12 cellular contexts compared by ENCODE assay signal in genomic region chr1:160209656-160210046, GRCh38. TPM values are rescaled to one million over a fixed set of nuclear protein-coding genes. Genes with fewer than 3 reads are reported as not detected.
DNase-seq lines count a peak whose midpoint lies in the region; ATAC-seq, FAIRE-seq and TF ChIP-seq lines count a peak whose summit lies in the region.
"Had no signal": no experiment of that assay in that cellular context is flagged by ENCODE, and none has a peak within 500 bp of the region (broad histone marks: within the 10 kb centered on the region; RNA-seq: fewer than 3 reads in every experiment).

No MANE protein-coding gene starts in this region.

- FAIRE-seq in K562 (lab: Jason Lieb, UNC): no peak
- FAIRE-seq: TTC549 had no signal

- H3K23ac ChIP-seq in H9 (ENCODE audit: insufficient read length, low read depth, low read length): no peak overlapping the region

- H4K8ac ChIP-seq in H9 (replicated peaks; ENCODE audit: insufficient read length, low read depth, low read length): no peak overlapping the region

- H3T11ph ChIP-seq in H9 (ENCODE audit: low read length): no peak overlapping the region

- no peak overlapping the region for H2BK15ac ChIP-seq in H9 (ENCODE audit: low read depth, low read length)

- in situ Hi-C loops in K562 (cut with MboI): no loop called here

- no peak overlapping the region for H2BK5ac ChIP-seq in H9 (ENCODE audit: insufficient read length, low read length)

- no peak overlapping the region for H3K56ac ChIP-seq in H9 (ENCODE audit: insufficient read length, low read depth, low read length)

- H3K27me3 ChIP-seq in H9 (ENCODE audit: insufficient read depth, low read length) (no peaks in the 10 kb centered on the region), K562 (ENCODE audit: control insufficient read depth in 2 of 2, insufficient read depth in 2 of 2, low read length in 2 of 2) (no peaks in the 10 kb centered on the region), iPS-15b (ENCODE audit: control insufficient read depth, insufficient read depth, low read length) (no peaks in the 10 kb centered on the region)

- no peak overlapping the region for H2BK120ac ChIP-seq in H9 (ENCODE audit: low read depth, low read length, poor library complexity, severe bottlenecking)

- no CpG with 5 or more reads among the region's 4 CpGs for WGBS in H9 (ENCODE audit: extremely low coverage, insufficient read length, low lambda C conversion rate)
- 60% methylated on average over 2 of the region's 4 CpGs for WGBS in K562 (ENCODE audit: insufficient coverage, low coverage, missing lambda C conversion rate)

- H3K18ac ChIP-seq in H9 (ENCODE audit: insufficient read length, low read depth, low read length): no peak overlapping the region

- no peak for ATAC-seq in K562
- no peak for ATAC-seq in stimulated activated effector memory CD8-positive, alpha-beta T cell treated with anti-CD3 and anti-CD28 coated beads, Interleukin-12 subunit alpha, Interleukin-12 subunit beta, amount 100 ng/mL, for 72 hours
- no peak for ATAC-seq in GM21360 (IDR thresholded peaks at IDR 0.05; ENCODE audit: unreplicated experiment)
- ATAC-seq in GM21619 (IDR thresholded peaks at IDR 0.05; ENCODE audit: unreplicated experiment): no peak

- no peak overlapping the region for H3K4ac ChIP-seq in H9 (ENCODE audit: low read depth, low read length)

- H2BK20ac ChIP-seq in H9 (ENCODE audit: low read depth, low read length, poor library complexity, severe bottlenecking): no peak overlapping the region

- H3K4me1 ChIP-seq in H9 (ENCODE audit: insufficient read depth, low read length) (peaks cover 20% of the 10 kb centered on the region; the same call in 1 of the 2 replicates), K562 (replicated peaks in 1 of 2; ENCODE audit: control insufficient read depth in 2 of 2, insufficient read depth in 2 of 2, low read length in 2 of 2) (peaks cover 22% of the 10 kb centered on the region in 2 experiments), iPS-15b (ENCODE audit: control insufficient read depth, insufficient read depth, low read length) (peaks cover 38% of the 10 kb centered on the region)

- peak overlapping the region; percentile 20 to 87 (median 72); a peak in 4 of 7 replicates for H3K27ac Mint-ChIP-seq in H9
- H3K27ac Mint-ChIP-seq in stimulated activated effector memory CD8-positive, alpha-beta T cell treated with anti-CD3 and anti-CD28 coated beads, Interleukin-12 subunit alpha, Interleukin-12 subunit beta, amount 100 ng/mL, for 72 hours: peak overlapping the region; percentile 89

- no peaks in the 10 kb centered on the region for H3K9me1 ChIP-seq in K562 (ENCODE audit: control insufficient read depth, insufficient read depth, low read length)

- no peak overlapping the region for H4K5ac ChIP-seq in H9 (ENCODE audit: insufficient read length, low read depth, low read length)

- no TSS peak for BruUV-seq in K562 (replicated peaks; lab: Mats Ljungman, UMichigan)

- H4K20me1 ChIP-seq in H9 (ENCODE audit: control insufficient read depth, insufficient read depth, insufficient read length) (no peaks in the 10 kb centered on the region), K562 (replicated peaks; ENCODE audit: control insufficient read depth, insufficient read depth, low read length) (peaks cover 5% of the 10 kb centered on the region; the same call in 1 of the 2 replicates)

- H4K91ac ChIP-seq in H9 (ENCODE audit: insufficient read length, low read depth, low read length): no peak overlapping the region

- TF ChIP-seq POLR2A in K562 (conservative IDR thresholded peaks at IDR 0.05): no peak

- H3K36me3 Mint-ChIP-seq in H9 (ENCODE audit: insufficient read depth in 1 of 3, low read depth in 3 of 3): peaks cover 32 to 74% (median 37%) of the 10 kb centered on the region in 3 experiments
- H3K36me3 Mint-ChIP-seq in stimulated activated effector memory CD8-positive, alpha-beta T cell treated with anti-CD3 and anti-CD28 coated beads, Interleukin-12 subunit alpha, Interleukin-12 subunit beta, amount 100 ng/mL, for 72 hours: peaks cover 77% of the 10 kb centered on the region

- H3K14ac ChIP-seq in H9 (ENCODE audit: insufficient read depth, low read length): no peak overlapping the region

- intact Hi-C loops in K562 (cut with micrococcal nuclease): no loop called here

- POLR2A ChIA-PET in K562 (lab: Yijun Ruan, JAX): interaction anchor here (0.5 to 3.4 kb wide), 6 partner anchors 10 to 900 kb away, joined by 3 to 41 read pairs (median 4); partner anchors contain the start of gene PEX19

- H2AFZ ChIP-seq in H9 (ENCODE audit: low read length) (no peak overlapping the region), K562 (ENCODE audit: low read depth, low read length) (no peak overlapping the region)

- no peak for TF ChIP-seq RAD21 in K562 (CRISPR knock-in tag; conservative IDR thresholded peaks at IDR 0.05 in 1 of 2, IDR thresholded peaks at IDR 0.05 in 1 of 2)

- H3K4me1 Mint-ChIP-seq in H9: peaks cover 65 to 66% of the 10 kb centered on the region in 2 experiments
- H3K4me1 Mint-ChIP-seq in stimulated activated effector memory CD8-positive, alpha-beta T cell treated with anti-CD3 and anti-CD28 coated beads, Interleukin-12 subunit alpha, Interleukin-12 subunit beta, amount 100 ng/mL, for 72 hours: peaks cover 51% of the 10 kb centered on the region

- no peak overlapping the region for H2BK12ac ChIP-seq in H9 (ENCODE audit: insufficient read length, low read depth, low read length)

- H3K23me2 ChIP-seq in H9 (ENCODE audit: insufficient read length, low read depth, low read length, poor library complexity, severe bottlenecking): peaks cover 9% of the 10 kb centered on the region

- no peak overlapping the region for H3K9ac ChIP-seq in H9 (ENCODE audit: extremely low read depth, insufficient read length, low read length)
- H3K9ac ChIP-seq in K562 (ENCODE audit: insufficient read depth in 1 of 2, low read depth in 2 of 2, low read length in 2 of 2): peak overlapping the region in 1 of 2 experiments; percentile 88; a peak in 2 of 4 replicates
- H3K9ac ChIP-seq in iPS-15b (ENCODE audit: low read depth, low read length): no peak overlapping the region

- H3K9me3 Mint-ChIP-seq in H9: no peaks in the 10 kb centered on the region; a peak in 1 of 5 replicates
- H3K9me3 Mint-ChIP-seq in stimulated activated effector memory CD8-positive, alpha-beta T cell treated with anti-CD3 and anti-CD28 coated beads, Interleukin-12 subunit alpha, Interleukin-12 subunit beta, amount 100 ng/mL, for 72 hours: no peaks in the 10 kb centered on the region
- H3K9me3 Mint-ChIP-seq: immature natural killer cell had no signal

- H3K27ac ChIP-seq in H9 (ENCODE audit: insufficient read length, low read depth, low read length) (no peak overlapping the region), K562 (ENCODE audit: extremely low read depth, low read depth, low read length) (no peak overlapping the region)

- TF ChIP-seq CTCF in H9 (conservative IDR thresholded peaks at IDR 0.05) (no peak), K562 (IDR thresholded peaks at IDR 0.05 in 2 of 3, conservative IDR thresholded peaks at IDR 0.05 in 1 of 3; ENCODE audit: insufficient read depth in 2 of 3, low read depth in 1 of 3, low read length in 3 of 3) (no peak)

- H3K79me2 ChIP-seq in H9 (ENCODE audit: insufficient read depth, low read length) (no peaks in the 10 kb centered on the region), K562 (ENCODE audit: control insufficient read depth, insufficient read depth, low read length) (peaks cover 16% of the 10 kb centered on the region)

- DNase-seq in H9: no peak
- no peak for DNase-seq in K562 (ENCODE audit: extremely low read depth in 1 of 4, low spot score in 3 of 4)
- DNase-seq in stimulated activated effector memory CD8-positive, alpha-beta T cell treated with anti-CD3 and anti-CD28 coated beads, Interleukin-12 subunit alpha, Interleukin-12 subunit beta, amount 100 ng/mL, for 72 hours (ENCODE audit: low spot score in 2 of 2): no peak
- DNase-seq in 8988T: no peak
- DNase-seq in NCI-H446 treated with DMSO at 0.1 percent for 48 hours (lab: John Stamatoyannopoulos, UW): no peak
- DNase-seq: aorta, immature natural killer cell had no signal

- no peak overlapping the region for H3K4me2 ChIP-seq in H9 (ENCODE audit: insufficient read depth, insufficient read length, low read length)
- H3K4me2 ChIP-seq in K562 (ENCODE audit: insufficient read depth, low read length): no peak overlapping the region; the same call in 1 of the 2 replicates

- no peak overlapping the region for H3K4me3 ChIP-seq in K562
- peak overlapping the region; percentile 8 for H3K4me3 ChIP-seq in iPS-15b (ENCODE audit: low read depth, low read length)

- H3K4me3 Mint-ChIP-seq in H9: peak overlapping the region in 1 of 2 experiments; percentile 53; a peak in 1 of 5 replicates
- no peak overlapping the region for H3K4me3 Mint-ChIP-seq in stimulated activated effector memory CD8-positive, alpha-beta T cell treated with anti-CD3 and anti-CD28 coated beads, Interleukin-12 subunit alpha, Interleukin-12 subunit beta, amount 100 ng/mL, for 72 hours
- H3K4me3 Mint-ChIP-seq: immature natural killer cell had no signal

- no peaks in the 10 kb centered on the region for H3K79me1 ChIP-seq in H9 (ENCODE audit: insufficient read depth, low read depth, low read length, poor library complexity, severe bottlenecking)

- H3K9me3 ChIP-seq in H9 (ENCODE audit: control insufficient read depth, low read depth, low read length) (no peaks in the 10 kb centered on the region), K562 (replicated peaks; ENCODE audit: control insufficient read depth, insufficient read depth, low read depth, low read length) (no peaks in the 10 kb centered on the region), iPS-15b (ENCODE audit: control insufficient read depth, insufficient read depth, low read length) (no peaks in the 10 kb centered on the region)

- H3K36me3 ChIP-seq in K562 (ENCODE audit: control insufficient read depth, insufficient read depth, low read length) (peaks cover 74% of the 10 kb centered on the region; the same call in 2 of the 3 replicates), iPS-15b (ENCODE audit: control insufficient read depth, insufficient read depth, low read length) (peaks cover 23% of the 10 kb centered on the region)

- no peak overlapping the region for H2AK5ac ChIP-seq in H9 (ENCODE audit: insufficient read length, low read length)

- H3K27me3 Mint-ChIP-seq in H9 (ENCODE audit: low read depth): no peaks in the 10 kb centered on the region

- TF ChIP-seq EP300 in K562 (IDR thresholded peaks at IDR 0.05; ENCODE audit: low read length): no peak

- CTCF ChIA-PET in K562 (lab: Yijun Ruan, JAX; ENCODE audit: low intra/inter-chr PET ratio): interaction anchor here (0.7 kb wide), 1 partner anchor 43 kb away, joined by 3 read pairs; no protein-coding TSS in a partner anchor

RNA-seq across cellular contexts. Expression of gene PEA15, which starts 4.5 kb away (rescaled TPM):
- total RNA-seq in H9 (2021) (80.8 and 82.1 TPM in 2 replicates), K562 (2014; rRNA removed) (23.4 and 32.7 TPM in 2 replicates), K562 (2014; rRNA removed; fragmentation: Illumina TruSeq; extraction: Trizol) (43.0 and 43.5 TPM in 2 replicates), K562 (2015; rRNA removed; fragmentation: Illumina TruSeq; extraction: Trizol) (34.4 and 34.8 TPM in 2 replicates), K562 (2021) (32.3 and 35.4 TPM in 2 replicates)
- 10.6 and 15.9 TPM in 2 replicates for total RNA-seq in K562 (2011; cell fraction: chromatin; rRNA removed; ENCODE audit: low replicate concordance)
- total RNA-seq in K562 (2011; cell fraction: nucleolus; rRNA removed): 10.9 and 11.2 TPM in 2 replicates
- 16.1 and 27.3 TPM in 2 replicates for total RNA-seq in K562 (2011; cell fraction: nucleoplasm; rRNA removed)
- polyA plus RNA-seq in K562 (2011; rRNA removed) (78.7 and 139 TPM in 2 replicates), K562 (2014; fragmentation: Illumina TruSeq; extraction: Trizol) (155 and 175 TPM in 2 replicates), K562 (2014; fragmentation: Nextera tagmentation; extraction: Ambion mirVana) (10 to 100 TPM in 1 of 2 experiments, 1 to 10 TPM in 1; 8.2 to 11.9 TPM), K562 (2014; rRNA removed) (54.3 and 58.5 TPM in 2 replicates)
- polyA plus RNA-seq in K562 (2011; cell fraction: cytosol; rRNA removed): 70.2 and 90.8 TPM in 2 replicates
- polyA plus RNA-seq in K562 (2011; cell fraction: nucleus; rRNA removed): 36.1 and 50.9 TPM in 2 replicates
- 40.4 and 51.5 TPM in 2 replicates for polyA plus RNA-seq in K562 (2012)
- polyA minus RNA-seq in K562 (2011; rRNA and poly(A)+ RNA removed): 35.0 and 68.8 TPM in 2 replicates
- polyA minus RNA-seq in K562 (2011; cell fraction: cytosol; rRNA and poly(A)+ RNA removed): 23.9 and 34.5 TPM in 2 replicates
- 5.3 and 7.7 TPM in 2 replicates for polyA minus RNA-seq in K562 (2011; cell fraction: nucleus; rRNA and poly(A)+ RNA removed)

RNA-seq across cellular contexts. Expression of gene CASQ1, which starts 19.3 kb away (rescaled TPM):
- 0.55 and 0.70 TPM in 2 replicates for total RNA-seq in H9 (2021)
- not detected in 2 replicates for total RNA-seq in K562 (2011; cell fraction: chromatin; rRNA removed; ENCODE audit: low replicate concordance)
- not detected in 2 replicates for total RNA-seq in K562 (2011; cell fraction: nucleolus; rRNA removed)
- total RNA-seq in K562 (2011; cell fraction: nucleoplasm; rRNA removed): not detected in 2 replicates
- total RNA-seq in K562 (2014; rRNA removed): not detected in 2 replicates
- not detected in 2 replicates for total RNA-seq in K562 (2014; rRNA removed; fragmentation: Illumina TruSeq; extraction: Trizol)
- not detected in 2 replicates for total RNA-seq in K562 (2015; rRNA removed; fragmentation: Illumina TruSeq; extraction: Trizol)
- total RNA-seq in K562 (2021): not detected in 2 replicates
- polyA plus RNA-seq in K562 (2011; rRNA removed): not detected in 2 replicates
- not detected in 2 replicates for polyA plus RNA-seq in K562 (2011; cell fraction: cytosol; rRNA removed)
- polyA plus RNA-seq in K562 (2011; cell fraction: nucleus; rRNA removed): not detected in 2 replicates
- polyA plus RNA-seq in K562 (2012): 0.08 and 0.39 TPM in 2 replicates
- not detected in 2 replicates for polyA plus RNA-seq in K562 (2014; fragmentation: Illumina TruSeq; extraction: Trizol)
- polyA plus RNA-seq in K562 (2014; fragmentation: Nextera tagmentation; extraction: Ambion mirVana): not detected
- polyA plus RNA-seq in K562 (2014; rRNA removed): not detected in 2 replicates
- polyA minus RNA-seq in K562 (2011; rRNA and poly(A)+ RNA removed): not detected in 2 replicates
- polyA minus RNA-seq in K562 (2011; cell fraction: cytosol; rRNA and poly(A)+ RNA removed): not detected in 2 replicates
- polyA minus RNA-seq in K562 (2011; cell fraction: nucleus; rRNA and poly(A)+ RNA removed): not detected in 2 replicates
- total RNA-seq: NCI-H460 had no signal
- polyA plus RNA-seq: immature natural killer cell had no signal

RNA-seq across cellular contexts. Expression of gene DCAF8, which starts 52.7 kb away (rescaled TPM):
- total RNA-seq in H9 (2021) (96.7 and 106 TPM in 2 replicates), K562 (2014; rRNA removed) (75.7 and 94.4 TPM in 2 replicates), K562 (2014; rRNA removed; fragmentation: Illumina TruSeq; extraction: Trizol) (67.3 and 75.3 TPM in 2 replicates), K562 (2015; rRNA removed; fragmentation: Illumina TruSeq; extraction: Trizol) (77.7 and 81.3 TPM in 2 replicates), K562 (2021) (86.0 and 110 TPM in 2 replicates)
- total RNA-seq in K562 (2011; cell fraction: chromatin; rRNA removed; ENCODE audit: low replicate concordance): 485 and 515 TPM in 2 replicates
- 264 and 276 TPM in 2 replicates for total RNA-seq in K562 (2011; cell fraction: nucleolus; rRNA removed)
- total RNA-seq in K562 (2011; cell fraction: nucleoplasm; rRNA removed): 392 and 493 TPM in 2 replicates
- polyA plus RNA-seq in K562 (2011; rRNA removed) (149 and 163 TPM in 2 replicates), K562 (2014; fragmentation: Illumina TruSeq; extraction: Trizol) (91.0 and 94.6 TPM in 2 replicates), K562 (2014; fragmentation: Nextera tagmentation; extraction: Ambion mirVana) (10 to 100 TPM; 11.6 to 19.5 TPM), K562 (2014; rRNA removed) (95.1 and 118 TPM in 2 replicates)
- 70.9 and 90.7 TPM in 2 replicates for polyA plus RNA-seq in K562 (2011; cell fraction: cytosol; rRNA removed)
- polyA plus RNA-seq in K562 (2011; cell fraction: nucleus; rRNA removed): 1,126 and 1,145 TPM in 2 replicates
- 82.3 and 103 TPM in 2 replicates for polyA plus RNA-seq in K562 (2012)
- polyA minus RNA-seq in K562 (2011; rRNA and poly(A)+ RNA removed): 113 and 120 TPM in 2 replicates
- 30.9 and 45.8 TPM in 2 replicates for polyA minus RNA-seq in K562 (2011; cell fraction: cytosol; rRNA and poly(A)+ RNA removed)
- polyA minus RNA-seq in K562 (2011; cell fraction: nucleus; rRNA and poly(A)+ RNA removed): 206 and 317 TPM in 2 replicates

RNA-seq across cellular contexts. Expression of gene ATP1A4, which starts 58.2 kb away (rescaled TPM):
- 0.20 and 0.44 TPM in 2 replicates for total RNA-seq in H9 (2021)
- not detected in 2 replicates for total RNA-seq in K562 (2011; cell fraction: chromatin; rRNA removed; ENCODE audit: low replicate concordance)
- not detected in 2 replicates for total RNA-seq in K562 (2011; cell fraction: nucleolus; rRNA removed)
- not detected in 2 replicates for total RNA-seq in K562 (2011; cell fraction: nucleoplasm; rRNA removed)
- total RNA-seq in K562 (2014; rRNA removed): not detected in 2 replicates
- total RNA-seq in K562 (2014; rRNA removed; fragmentation: Illumina TruSeq; extraction: Trizol): not detected in 2 replicates
- total RNA-seq in K562 (2015; rRNA removed; fragmentation: Illumina TruSeq; extraction: Trizol): not detected in 2 replicates
- not detected in 2 replicates for total RNA-seq in K562 (2021)
- polyA plus RNA-seq in K562 (2011; rRNA removed): not detected in 2 replicates
- not detected in 2 replicates for polyA plus RNA-seq in K562 (2011; cell fraction: cytosol; rRNA removed)
- not detected in 2 replicates for polyA plus RNA-seq in K562 (2011; cell fraction: nucleus; rRNA removed)
- 0.07 TPM in 1 of 2 replicates, not detected in the other for polyA plus RNA-seq in K562 (2012)
- polyA plus RNA-seq in K562 (2014; fragmentation: Illumina TruSeq; extraction: Trizol): not detected in 2 replicates
- under 1 TPM in 1 of 2 experiments, not detected in 1; 0.07 TPM for polyA plus RNA-seq in K562 (2014; fragmentation: Nextera tagmentation; extraction: Ambion mirVana)
- polyA plus RNA-seq in K562 (2014; rRNA removed): not detected in 2 replicates
- not detected in 2 replicates for polyA minus RNA-seq in K562 (2011; rRNA and poly(A)+ RNA removed)
- polyA minus RNA-seq in K562 (2011; cell fraction: cytosol; rRNA and poly(A)+ RNA removed): not detected in 2 replicates
- not detected in 2 replicates for polyA minus RNA-seq in K562 (2011; cell fraction: nucleus; rRNA and poly(A)+ RNA removed)
- total RNA-seq: NCI-H460 had no signal
- polyA plus RNA-seq: immature natural killer cell had no signal
